Comparison of ENCODE assay signal across 33 cellular contexts in genomic region chr5:17196686-17197085, GRCh38.
"Had no signal": no experiment of that assay in that cellular context is flagged by ENCODE, and none has a peak within 500 bp of the region (broad histone marks: within the 10 kb centered on the region; RNA-seq: fewer than 3 reads in every experiment).

No MANE protein-coding gene starts in this region.

- DNase-seq: activated B cell treated with CpG ODN at 0.5 μM for 24 hours; activated CD4-positive, alpha-beta T cell treated with anti-CD3 and anti-CD28 coated beads for 48 hours; activated CD4-positive, alpha-beta T cell treated with anti-CD3 and anti-CD28 coated beads, Interleukin-2, amount 50 U/mL, for 1 hour; activated CD4-positive, alpha-beta T cell treated with anti-CD3 and anti-CD28 coated beads, Interleukin-2, amount 50 U/mL, for 48 hours; activated CD8-positive, alpha-beta memory T cell treated with anti-CD3 and anti-CD28 coated beads for 24 hours; activated CD8-positive, alpha-beta T cell treated with anti-CD3 and anti-CD28 coated beads for 36 hours; activated effector memory CD4-positive, alpha-beta T cell treated with Interleukin-2 at 50 U/mL for 16 hours; activated gamma-delta T cell treated with Interleukin-2 at 50 U/mL for 16 hours; activated naive CD4-positive, alpha-beta T cell treated with Interleukin-2 at 50 U/mL for 16 hours; activated naive CD8-positive, alpha-beta T cell treated with anti-CD3 and anti-CD28 coated beads for 36 hours; activated naive CD8-positive, alpha-beta T cell treated with anti-CD3 and anti-CD28 coated beads, Interleukin-2, amount 50 U/mL, for 24 hours; activated T-cell treated with anti-CD3 and anti-CD28 coated beads, Interleukin-2, amount 50 U/mL, for 4 hours; adrenal gland; amygdala; aorta; caudate nucleus; effector CD4-positive, alpha-beta T cell; foreskin fibroblast; hippocampal formation; T-helper 1 cell; T-helper 17 cell; T1000; WERI-Rb-1 had no signal

- H3K36me3 Mint-ChIP-seq: activated naive CD4-positive, alpha-beta T cell treated with anti-CD3 and anti-CD28 coated beads, Interleukin-2, amount 50 U/mL, for 24 hours; activated naive CD8-positive, alpha-beta T cell treated with anti-CD3 and anti-CD28 coated beads for 36 hours had no signal

- H3K27me3 ChIP-seq: adrenal gland had no signal

- H3K9me3 ChIP-seq: adrenal gland had no signal

- H3K27ac ChIP-seq: adrenal gland, coronary artery, WERI-Rb-1 had no signal

- H3K4me3 ChIP-seq: adrenal gland, coronary artery had no signal

- H3K4me3 Mint-ChIP-seq: activated B cell treated with CpG ODN at 0.5 μM for 24 hours; activated CD8-positive, alpha-beta T cell treated with anti-CD3 and anti-CD28 coated beads for 36 hours; activated naive CD4-positive, alpha-beta T cell treated with anti-CD3 and anti-CD28 coated beads, Interleukin-2, amount 50 U/mL, for 24 hours; activated naive CD8-positive, alpha-beta T cell treated with anti-CD3 and anti-CD28 coated beads for 36 hours; activated naive CD8-positive, alpha-beta T cell treated with anti-CD3 and anti-CD28 coated beads, Interleukin-2, amount 50 U/mL, for 24 hours; activated T-cell treated with anti-CD3 and anti-CD28 coated beads, Interleukin-2, amount 50 U/mL, for 4 hours; activated T-helper 17 cell treated with anti-CD3 and anti-CD28 coated beads, Interleukin-2, amount 50 U/mL, for 72 hours; brain; dendritic cell treated with granulocyte-macrophage colony-stimulating factor and Interleukin-4, amounts not matched to agents 40 ng/mL and 50 ng/mL, for 4 days; T-helper 17 cell; T-helper 2 cell treated with Interferon-gamma antibody and Interleukin-4, amounts not matched to agents 5 μg/mL and 100 μg/mL, for 36 hours had no signal

- H3K9me3 Mint-ChIP-seq: dendritic cell treated with granulocyte-macrophage colony-stimulating factor and Interleukin-4, amounts not matched to agents 40 ng/mL and 50 ng/mL, for 4 days; T-helper 2 cell treated with Interferon-gamma antibody and Interleukin-4, amounts not matched to agents 5 μg/mL and 100 μg/mL, for 36 hours had no signal

- H3K36me3 ChIP-seq: adrenal gland, WERI-Rb-1 had no signal

- H3K27ac Mint-ChIP-seq: activated B cell treated with CpG ODN at 0.5 μM for 24 hours; activated CD8-positive, alpha-beta T cell treated with anti-CD3 and anti-CD28 coated beads for 36 hours; activated naive CD4-positive, alpha-beta T cell treated with anti-CD3 and anti-CD28 coated beads, Interleukin-2, amount 50 U/mL, for 24 hours; activated naive CD8-positive, alpha-beta T cell treated with anti-CD3 and anti-CD28 coated beads for 36 hours; activated naive CD8-positive, alpha-beta T cell treated with anti-CD3 and anti-CD28 coated beads, Interleukin-2, amount 50 U/mL, for 24 hours; activated T-helper 17 cell treated with anti-CD3 and anti-CD28 coated beads, Interleukin-2, amount 50 U/mL, for 72 hours; brain; dendritic cell treated with granulocyte-macrophage colony-stimulating factor and Interleukin-4, amounts not matched to agents 40 ng/mL and 50 ng/mL, for 4 days; T-helper 17 cell; T-helper 2 cell treated with Interferon-gamma antibody and Interleukin-4, amounts not matched to agents 5 μg/mL and 100 μg/mL, for 36 hours had no signal

- H3K27me3 Mint-ChIP-seq: activated B cell treated with CpG ODN at 0.5 μM for 24 hours; brain; dendritic cell treated with granulocyte-macrophage colony-stimulating factor and Interleukin-4, amounts not matched to agents 40 ng/mL and 50 ng/mL, for 4 days had no signal

- ATAC-seq: activated CD4-positive, CD25-positive, alpha-beta regulatory T cell treated with anti-CD3 and anti-CD28 coated beads, Interleukin-2, amount 50 U/mL, for 24 hours; activated CD8-positive, alpha-beta T cell treated with anti-CD3 and anti-CD28 coated beads for 36 hours; activated naive CD8-positive, alpha-beta T cell treated with anti-CD3 and anti-CD28 coated beads, Interleukin-2, amount 50 U/mL, for 24 hours; activated T-cell treated with anti-CD3 and anti-CD28 coated beads, Interleukin-2, amount 50 U/mL, for 4 hours; activated T-helper 17 cell treated with anti-CD3 and anti-CD28 coated beads, Interleukin-2, amount 50 U/mL, for 72 hours; esophagus mucosa; T-helper 17 cell had no signal

- H3K4me1 Mint-ChIP-seq: activated B cell treated with CpG ODN at 0.5 μM for 24 hours; activated naive CD4-positive, alpha-beta T cell treated with anti-CD3 and anti-CD28 coated beads, Interleukin-2, amount 50 U/mL, for 24 hours; activated naive CD8-positive, alpha-beta T cell treated with anti-CD3 and anti-CD28 coated beads for 36 hours; activated naive CD8-positive, alpha-beta T cell treated with anti-CD3 and anti-CD28 coated beads, Interleukin-2, amount 50 U/mL, for 24 hours; activated T-helper 17 cell treated with anti-CD3 and anti-CD28 coated beads, Interleukin-2, amount 50 U/mL, for 72 hours; T-helper 17 cell had no signal

- H3K4me1 ChIP-seq: adrenal gland had no signal

- FAIRE-seq: endometrium, frontal cortex had no signal
